Comparison of ENCODE assay signal across 8 cellular contexts in the genomic region with DNA sequence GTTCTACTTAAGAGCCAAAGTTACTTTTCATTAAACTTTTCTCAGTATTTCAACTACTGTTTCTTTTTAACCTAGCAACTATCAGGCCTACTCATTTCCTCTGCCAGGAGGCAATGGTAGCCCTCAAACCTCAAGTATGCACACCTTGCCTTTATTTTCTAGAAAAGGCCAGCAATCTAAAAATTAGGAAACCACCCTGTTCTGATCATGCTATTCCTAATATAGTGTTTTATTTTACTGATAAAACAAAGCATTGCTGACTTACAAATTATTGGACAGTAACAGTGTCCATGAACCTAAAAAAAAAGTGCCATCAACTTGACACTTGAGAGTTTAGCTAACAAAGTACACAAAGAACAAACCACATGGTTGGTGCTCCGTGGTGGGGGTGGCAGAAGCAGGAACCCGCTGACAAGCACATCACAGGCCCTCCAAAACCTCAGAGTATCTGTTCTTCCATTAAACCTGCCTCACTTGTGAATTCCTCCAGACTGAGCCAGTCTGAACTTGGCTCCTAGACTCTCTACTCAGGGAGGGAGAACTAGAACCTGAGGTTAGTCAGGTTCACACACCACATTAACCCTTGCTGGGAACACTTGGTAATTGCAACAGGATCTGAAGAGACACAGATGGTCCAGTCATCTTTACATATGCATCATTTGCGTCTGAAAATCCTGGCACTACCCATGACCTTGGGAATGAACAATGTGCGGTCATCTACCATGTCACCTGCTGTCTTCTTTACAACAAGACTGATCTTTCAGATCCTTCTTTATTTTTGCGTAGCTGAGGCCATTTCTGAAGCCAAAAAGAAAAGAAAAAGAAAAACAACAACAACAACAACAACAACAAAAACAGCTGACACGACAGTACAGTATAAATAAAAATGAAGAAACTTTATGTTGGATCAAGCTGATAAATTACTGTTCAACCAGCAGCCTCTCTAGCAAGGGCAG. TPM values are rescaled to one million over a fixed set of nuclear protein-coding genes. Genes with fewer than 3 reads are reported as not detected.
DNase-seq lines count a peak whose midpoint lies in the region; ATAC-seq and TF ChIP-seq lines count a peak whose summit lies in the region.

No MANE protein-coding gene starts in this region.

- H3K9me3 ChIP-seq in iPS-20b (ENCODE audit: insufficient read depth, low read depth, low read length) (no peaks in the 10 kb centered on the region), testis (no peaks in the 10 kb centered on the region)

- H3K27ac ChIP-seq in iPS-20b (ENCODE audit: low read length) (peak overlapping the region; percentile 2), testis (no peak overlapping the region)

- peak overlapping the region; percentile 97 for H3K27ac Mint-ChIP-seq in stimulated activated naive CD8-positive, alpha-beta T cell treated with anti-CD3 and anti-CD28 coated beads, Interleukin-15, Interleukin-2, amounts not matched to agents 100 ng/mL and 50 ng/mL, for 24 hours

- intact Hi-C loops in testis (cut with DNase I; ENCODE audit: low total_unique reads) = no loop called here

- H3K4me1 Mint-ChIP-seq in stimulated activated naive CD8-positive, alpha-beta T cell treated with anti-CD3 and anti-CD28 coated beads, Interleukin-15, Interleukin-2, amounts not matched to agents 100 ng/mL and 50 ng/mL, for 24 hours (ENCODE audit: low read depth) = peaks cover 94% of the 10 kb centered on the region

- peak; percentile 25 for ATAC-seq in GM19043 (IDR thresholded peaks at IDR 0.05; ENCODE audit: low read depth, unreplicated experiment)

- H3K9me3 Mint-ChIP-seq in stimulated activated naive CD8-positive, alpha-beta T cell treated with anti-CD3 and anti-CD28 coated beads, Interleukin-15, Interleukin-2, amounts not matched to agents 100 ng/mL and 50 ng/mL, for 24 hours = no peaks in the 10 kb centered on the region

- WGBS in testis, 2 donors = 87 to 88% methylated on average over 6 of the region's 6 CpGs

- peak overlapping the region; percentile 8; the same call in 1 of the 2 replicates for H3K9ac ChIP-seq in iPS-20b (ENCODE audit: low read depth, low read length)

- no peak for TF ChIP-seq POLR2A in testis (IDR thresholded peaks at IDR 0.05)

- no peak overlapping the region for H3K4me3 ChIP-seq in iPS-20b (ENCODE audit: low read length)
- no peak overlapping the region for H3K4me3 ChIP-seq in testis

- no peak for TF ChIP-seq CTCF in testis (IDR thresholded peaks at IDR 0.05)

- H3K27me3 Mint-ChIP-seq in stimulated activated naive CD8-positive, alpha-beta T cell treated with anti-CD3 and anti-CD28 coated beads, Interleukin-15, Interleukin-2, amounts not matched to agents 100 ng/mL and 50 ng/mL, for 24 hours = no peaks in the 10 kb centered on the region

- DNase-seq in Kasumi-1 (lab: John Stamatoyannopoulos, UW) (peak; percentile 47 to 63), mucosa of gallbladder (ENCODE audit: low spot score) (no peak), testis (no peak), Ammon's horn (ENCODE audit: low spot score) (no peak)
- DNase-seq in activated CD8-positive, alpha-beta memory T cell treated with anti-CD3 and anti-CD28 coated beads, Interleukin-2, amount 50 U/mL, for 4 hours = peak; percentile 46

- peak overlapping the region; percentile 81 for H3K4me3 Mint-ChIP-seq in stimulated activated naive CD8-positive, alpha-beta T cell treated with anti-CD3 and anti-CD28 coated beads, Interleukin-15, Interleukin-2, amounts not matched to agents 100 ng/mL and 50 ng/mL, for 24 hours

- H3K4me1 ChIP-seq in iPS-20b (ENCODE audit: insufficient read depth, low read length) (peaks cover 45% of the 10 kb centered on the region), testis (no peaks in the 10 kb centered on the region)

- H3K27me3 ChIP-seq in iPS-20b (ENCODE audit: insufficient read depth, low read length) = no peaks in the 10 kb centered on the region
- H3K27me3 ChIP-seq in testis = no peaks in the 10 kb centered on the region

- H3K36me3 ChIP-seq in iPS-20b (ENCODE audit: insufficient read depth, low read depth, low read length) (0 out of 2 replicates have a peak, but pooled peaks cover 4% of the 10 kb centered on the region), testis (ENCODE audit: low read depth, missing control alignments) (no peaks in the 10 kb centered on the region)

- peaks cover 8% of the 10 kb centered on the region for H3K36me3 Mint-ChIP-seq in stimulated activated naive CD8-positive, alpha-beta T cell treated with anti-CD3 and anti-CD28 coated beads, Interleukin-15, Interleukin-2, amounts not matched to agents 100 ng/mL and 50 ng/mL, for 24 hours (ENCODE audit: low read depth)

RNA-seq across cellular contexts. Expression of a gene that starts 31.9 kb away (rescaled TPM):
- total RNA-seq in mucosa of gallbladder (55.2 TPM), testis (10 to 100 TPM; 12.6 to 15.8 TPM)
- polyA plus RNA-seq in testis (ENCODE audit: insufficient read depth, low read depth, low replicate concordance) = 26.0 TPM

Comparison
In these comparisons a context has a peak if more than half of its experiments do, and no peak if none do; other contexts are left out.
1. DNase-seq: peak in Kasumi-1 (2 of 2) and activated CD8-positive, alpha-beta memory T cell treated with anti-CD3 and anti-CD28 coated beads, Interleukin-2, amount 50 U/mL, for 4 hours (single experiment); none in mucosa of gallbladder (single experiment), testis (single experiment) and Ammon's horn (single experiment).